Comparison of ENCODE assay signal across 1 cellular context in genomic region chr2:238066718-238067117, GRCh38.
TF ChIP-seq lines count a peak whose summit lies in the region.

No MANE protein-coding gene starts in this region.

TF ChIP-seq in HepG2, 621 proteins besides CTCF, POLR2A, EP300 and RAD21:
- TF ChIP-seq ZNF431 (CRISPR knock-in tag; IDR thresholded peaks at IDR 0.05; ENCODE audit: borderline replicate concordance, low read depth), result 0 out of 2 replicates have a peak, but pooled peaks have one; percentile 44
